16 cellular contexts compared by ENCODE assay signal in the genomic region with DNA sequence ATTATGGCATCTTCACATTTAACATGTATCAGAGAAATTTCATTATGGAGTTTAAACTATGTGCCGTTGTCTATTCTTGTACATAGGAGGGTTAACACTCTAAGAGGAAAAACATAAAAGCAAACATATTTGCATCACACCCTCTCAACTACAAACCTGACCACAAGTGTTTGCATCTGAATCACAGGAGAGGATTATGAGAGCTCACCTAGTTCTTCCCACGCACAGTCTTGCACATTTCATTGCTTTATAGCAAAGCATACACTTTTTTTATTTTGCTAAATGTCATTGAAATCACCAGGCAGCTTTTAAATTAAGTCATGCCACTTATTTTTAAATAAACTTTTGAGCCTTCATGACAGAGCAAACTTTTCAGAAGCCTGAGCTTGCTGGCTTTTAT. TPM values are rescaled to one million over a fixed set of nuclear protein-coding genes. Genes with fewer than 3 reads are reported as not detected.
DNase-seq lines count a peak whose midpoint lies in the region; TF ChIP-seq lines count a peak whose summit lies in the region.
"Had no signal": no experiment of that assay in that cellular context is flagged by ENCODE, and none has a peak within 500 bp of the region (broad histone marks: within the 10 kb centered on the region; RNA-seq: fewer than 3 reads in every experiment).

No MANE protein-coding gene starts in this region.

- no peaks in the 10 kb centered on the region for H3K4me1 ChIP-seq in mammary epithelial cell (ENCODE audit: insufficient read depth, low read length)
- no peaks in the 10 kb centered on the region for H3K4me1 ChIP-seq in ascending aorta
- H3K4me1 ChIP-seq: gastroesophageal sphincter had no signal

- dilution Hi-C loops in mammary epithelial cell (cut with HindIII; ENCODE audit: low sequenced_read_pairs), result no loop called here

- H3K9me3 ChIP-seq in mammary epithelial cell (replicated peaks; ENCODE audit: insufficient read depth, low read length) (no peaks in the 10 kb centered on the region), ascending aorta (no peaks in the 10 kb centered on the region)
- H3K9me3 ChIP-seq: gastroesophageal sphincter had no signal

- WGBS in mammary epithelial cell (ENCODE audit: low coverage, missing lambda C conversion rate), result 0% methylated on average over 2 of the region's 2 CpGs

- H3K36me3 Mint-ChIP-seq in MCF 10A (ENCODE audit: insufficient read depth, unreplicated experiment), result no peaks in the 10 kb centered on the region
- H3K36me3 Mint-ChIP-seq in activated naive CD8-positive, alpha-beta T cell treated with anti-CD3 and anti-CD28 coated beads for 36 hours, result peaks cover 33% of the 10 kb centered on the region
- H3K36me3 Mint-ChIP-seq: stimulated activated memory B cell treated with anti-CD40 and anti-IgM and Interleukin-4, amounts not matched to agents 10 μg/mL and 1 μg/mL and 100 μg/mL, for 72 hours had no signal

- H3K9ac ChIP-seq in mammary epithelial cell (ENCODE audit: insufficient read depth, low read length), result no peak overlapping the region

- TF ChIP-seq CTCF in MCF 10A (IDR thresholded peaks at IDR 0.05; ENCODE audit: unreplicated experiment) (no peak), mammary epithelial cell (conservative IDR thresholded peaks at IDR 0.05 in 1 of 2, IDR thresholded peaks at IDR 0.05 in 1 of 2; ENCODE audit: extremely low read depth in 1 of 2, insufficient read depth in 1 of 2, low read depth in 1 of 2, low read length in 2 of 2) (no peak), ascending aorta (IDR thresholded peaks at IDR 0.05) (no peak)

- DNase-seq in MCF 10A (ENCODE audit: unreplicated experiment) (peak; percentile 5), mammary epithelial cell (no peak), T-helper 1 cell (peak in 3 of 5 donors; percentile 13 to 80 (median 25)), ascending aorta (ENCODE audit: low spot score in 2 of 2) (no peak), pons (ENCODE audit: low spot score) (no peak), NCI-H146 (lab: John Stamatoyannopoulos, UW) (no peak)
- peak; percentile 13 for DNase-seq in activated naive CD8-positive, alpha-beta T cell treated with anti-CD3 and anti-CD28 coated beads for 36 hours
- peak; percentile 26 for DNase-seq in stimulated activated naive CD4-positive, alpha-beta T cell treated with Interleukin-2 at 50 U/mL for 16 hours (lab: John Stamatoyannopoulos, UW)
- DNase-seq: brain microvascular endothelial cell, DMS79 treated with DMSO at 0.1 percent for 48 hours, endodermal cell, IMR-90, NCI-H524 treated with DMSO at 0.1 percent for 48 hours, posterior cingulate gyrus had no signal

- H3K27ac ChIP-seq in mammary epithelial cell (ENCODE audit: insufficient read depth, low read depth, low read length) (no peak overlapping the region), ascending aorta (no peak overlapping the region)
- H3K27ac ChIP-seq: brain microvascular endothelial cell, gastroesophageal sphincter had no signal

- BruUV-seq in MCF 10A (replicated peaks; lab: Mats Ljungman, UMichigan), result no TSS peak
- BruUV-seq in mammary epithelial cell (replicated peaks; lab: Mats Ljungman, UMichigan), result no TSS peak

- no peaks in the 10 kb centered on the region for H3K79me2 ChIP-seq in mammary epithelial cell (ENCODE audit: insufficient read depth, low read length)

- in situ Hi-C loops in mammary epithelial cell (cut with MboI; ENCODE audit: low sequenced_read_pairs in 2 of 2), result no loop called here

- no peaks in the 10 kb centered on the region for H3K4me1 Mint-ChIP-seq in MCF 10A (ENCODE audit: insufficient read depth, unreplicated experiment)
- peaks cover 68% of the 10 kb centered on the region for H3K4me1 Mint-ChIP-seq in activated naive CD8-positive, alpha-beta T cell treated with anti-CD3 and anti-CD28 coated beads for 36 hours
- H3K4me1 Mint-ChIP-seq: stimulated activated memory B cell treated with anti-CD40 and anti-IgM and Interleukin-4, amounts not matched to agents 10 μg/mL and 1 μg/mL and 100 μg/mL, for 72 hours had no signal

- H4K20me1 ChIP-seq in mammary epithelial cell (ENCODE audit: insufficient read depth, low read length), result no peaks in the 10 kb centered on the region

- no peak overlapping the region for H2AFZ ChIP-seq in mammary epithelial cell (ENCODE audit: low read depth, low read length)

- no peak overlapping the region for H3K27ac Mint-ChIP-seq in MCF 10A (ENCODE audit: low read depth, unreplicated experiment)
- peak overlapping the region; percentile 87 for H3K27ac Mint-ChIP-seq in activated naive CD8-positive, alpha-beta T cell treated with anti-CD3 and anti-CD28 coated beads for 36 hours
- H3K27ac Mint-ChIP-seq: endodermal cell; stimulated activated memory B cell treated with anti-CD40 and anti-IgM and Interleukin-4, amounts not matched to agents 10 μg/mL and 1 μg/mL and 100 μg/mL, for 72 hours had no signal

- H3K4me3 Mint-ChIP-seq in MCF 10A (ENCODE audit: unreplicated experiment), result no peak overlapping the region
- H3K4me3 Mint-ChIP-seq in activated naive CD8-positive, alpha-beta T cell treated with anti-CD3 and anti-CD28 coated beads for 36 hours, result peak overlapping the region; percentile 67
- H3K4me3 Mint-ChIP-seq: endodermal cell; stimulated activated memory B cell treated with anti-CD40 and anti-IgM and Interleukin-4, amounts not matched to agents 10 μg/mL and 1 μg/mL and 100 μg/mL, for 72 hours had no signal

- H3K27me3 ChIP-seq in mammary epithelial cell (ENCODE audit: insufficient read depth, low read length) (no peaks in the 10 kb centered on the region), ascending aorta (no peaks in the 10 kb centered on the region)
- H3K27me3 ChIP-seq: brain microvascular endothelial cell, gastroesophageal sphincter had no signal

- intact Hi-C loops in MCF 10A (cut with micrococcal nuclease), result no loop called here
- intact Hi-C loops in mammary epithelial cell (cut with micrococcal nuclease), result no loop called here
- intact Hi-C loops in ascending aorta (cut with DNase I), result no loop called here

- POLR2A ChIA-PET in MCF 10A (lab: Yijun Ruan, JAX), result no interaction called here

- no peaks in the 10 kb centered on the region for H3K36me3 ChIP-seq in mammary epithelial cell (ENCODE audit: insufficient read depth, low read length)
- H3K36me3 ChIP-seq in ascending aorta, result no peaks in the 10 kb centered on the region
- H3K36me3 ChIP-seq: brain microvascular endothelial cell, gastroesophageal sphincter had no signal

- H3K4me3 ChIP-seq in mammary epithelial cell (replicated peaks in 1 of 3; ENCODE audit: insufficient read depth in 1 of 3, low read depth in 2 of 3, low read length in 3 of 3) (no peak overlapping the region), ascending aorta (no peak overlapping the region)
- H3K4me3 ChIP-seq: gastroesophageal sphincter had no signal

- H3K27me3 Mint-ChIP-seq in MCF 10A (ENCODE audit: insufficient read depth, unreplicated experiment), result no peaks in the 10 kb centered on the region
- no peaks in the 10 kb centered on the region for H3K27me3 Mint-ChIP-seq in activated naive CD8-positive, alpha-beta T cell treated with anti-CD3 and anti-CD28 coated beads for 36 hours

- CTCF ChIA-PET in MCF 10A (lab: Yijun Ruan, JAX) (no interaction called here), mammary epithelial cell (lab: Charles Lee; ENCODE audit: low non-redundant PET) (no interaction called here)

- H3K4me2 ChIP-seq in mammary epithelial cell (ENCODE audit: insufficient read depth, low read depth, low read length), result no peak overlapping the region

- H3K9me3 Mint-ChIP-seq in MCF 10A (ENCODE audit: unreplicated experiment), result no peaks in the 10 kb centered on the region
- no peaks in the 10 kb centered on the region for H3K9me3 Mint-ChIP-seq in activated naive CD8-positive, alpha-beta T cell treated with anti-CD3 and anti-CD28 coated beads for 36 hours
- H3K9me3 Mint-ChIP-seq: endodermal cell had no signal

RNA-seq across cellular contexts. Expression of a gene that starts 12.5 kb away (rescaled TPM):
- total RNA-seq in MCF 10A (2022), result not detected in 2 replicates
- not detected for total RNA-seq in mammary epithelial cell
- not detected for polyA plus RNA-seq in mammary epithelial cell
- polyA minus RNA-seq in mammary epithelial cell, result not detected
- 10 to 100 TPM; 12.3 to 15.2 TPM for total RNA-seq in activated naive CD8-positive, alpha-beta T cell treated with anti-CD3 and anti-CD28 coated beads for 36 hours
- 3.7 TPM for total RNA-seq in ascending aorta
- total RNA-seq: endodermal cell, IMR-90 had no signal
- polyA plus RNA-seq: IMR-90 had no signal

Comparison
In these comparisons a context has a peak if more than half of its experiments do, and no peak if none do; other contexts are left out.
1. DNase-seq: peak in MCF 10A (single experiment), T-helper 1 cell (3 of 5), activated naive CD8-positive, alpha-beta T cell treated with anti-CD3 and anti-CD28 coated beads for 36 hours (single experiment) and stimulated activated naive CD4-positive, alpha-beta T cell treated with Interleukin-2 at 50 U/mL for 16 hours (single experiment); none in mammary epithelial cell (single experiment), ascending aorta (0 of 2), pons (single experiment) and NCI-H146 (single experiment).